Comparison of ENCODE assay signal across 21 cellular contexts in the genomic region with DNA sequence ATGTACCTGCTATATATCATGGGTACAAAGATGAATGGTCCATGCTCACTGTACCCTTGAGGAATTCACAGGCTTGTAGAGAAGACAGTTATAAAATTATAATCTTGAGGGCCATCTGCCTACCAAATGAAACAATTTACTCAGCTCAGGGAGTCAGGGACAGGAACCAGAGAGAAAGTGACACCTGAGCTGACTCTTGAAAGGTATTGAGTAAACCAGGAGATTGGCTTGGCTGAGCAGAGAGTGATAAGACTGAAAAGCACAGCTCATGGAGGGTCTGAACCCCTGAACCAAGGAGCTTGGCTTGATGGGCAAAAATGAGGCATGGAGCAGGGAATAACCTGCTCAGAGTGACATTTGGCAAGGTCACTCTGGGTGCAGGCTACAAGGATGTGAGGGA.
DNase-seq lines count a peak whose midpoint lies in the region; ATAC-seq and TF ChIP-seq lines count a peak whose summit lies in the region.
"Had no signal": no experiment of that assay in that cellular context is flagged by ENCODE, and none has a peak within 500 bp of the region (broad histone marks: within the 10 kb centered on the region; RNA-seq: fewer than 3 reads in every experiment).

No MANE protein-coding gene starts in this region.

- no peaks in the 10 kb centered on the region for H3K9me3 Mint-ChIP-seq in MCF 10A (ENCODE audit: unreplicated experiment)
- H3K9me3 Mint-ChIP-seq in CD4-positive, alpha-beta memory T cell = no peaks in the 10 kb centered on the region
- H3K9me3 Mint-ChIP-seq: activated T-cell treated with anti-CD3 and anti-CD28 coated beads, Interleukin-2, amount 50 U/mL, for 4 hours; immature natural killer cell had no signal

- no peaks in the 10 kb centered on the region for H3K79me2 ChIP-seq in mammary epithelial cell (ENCODE audit: insufficient read depth, low read length)

- dilution Hi-C loops in mammary epithelial cell (cut with HindIII; ENCODE audit: low sequenced_read_pairs) = no loop called here

- H3K4me1 ChIP-seq in mammary epithelial cell (ENCODE audit: insufficient read depth, low read length) (peaks cover 16% of the 10 kb centered on the region), left lung (no peaks in the 10 kb centered on the region)
- H3K4me1 ChIP-seq in CD4-positive, alpha-beta memory T cell (ENCODE audit: insufficient read depth, low read length) = no peaks in the 10 kb centered on the region
- H3K4me1 ChIP-seq: adrenal gland had no signal

- H4K20me1 ChIP-seq in mammary epithelial cell (ENCODE audit: insufficient read depth, low read length) = no peaks in the 10 kb centered on the region

- H3K27me3 Mint-ChIP-seq in MCF 10A (ENCODE audit: insufficient read depth, unreplicated experiment) = no peaks in the 10 kb centered on the region
- H3K27me3 Mint-ChIP-seq in CD4-positive, alpha-beta memory T cell = peaks cover 0 to 1% of the 10 kb centered on the region in 2 donors

- peaks cover 10% of the 10 kb centered on the region for H3K4me1 Mint-ChIP-seq in MCF 10A (ENCODE audit: insufficient read depth, unreplicated experiment)
- H3K4me1 Mint-ChIP-seq in CD4-positive, alpha-beta memory T cell = no peaks in the 10 kb centered on the region
- H3K4me1 Mint-ChIP-seq: immature natural killer cell had no signal

- peak; percentile 65 for ATAC-seq in GM21529 (IDR thresholded peaks at IDR 0.05; ENCODE audit: unreplicated experiment)
- ATAC-seq in HG03354 (IDR thresholded peaks at IDR 0.05; ENCODE audit: poor library complexity, severe bottlenecking, unreplicated experiment) = peak; percentile 54
- ATAC-seq in left lung = no peak
- no peak for ATAC-seq in HG02678 (IDR thresholded peaks at IDR 0.05; ENCODE audit: unreplicated experiment)
- ATAC-seq in HG02852 (IDR thresholded peaks at IDR 0.05; ENCODE audit: unreplicated experiment) = no peak
- ATAC-seq: activated T-cell treated with anti-CD3 and anti-CD28 coated beads, Interleukin-2, amount 50 U/mL, for 4 hours; foreskin keratinocyte; Right ventricle myocardium inferior had no signal

- peak overlapping the region; percentile 49 for H2AFZ ChIP-seq in mammary epithelial cell (ENCODE audit: low read depth, low read length)

- no peak overlapping the region for H3K4me3 Mint-ChIP-seq in MCF 10A (ENCODE audit: unreplicated experiment)
- H3K4me3 Mint-ChIP-seq in CD4-positive, alpha-beta memory T cell = no peak overlapping the region
- H3K4me3 Mint-ChIP-seq: activated T-cell treated with anti-CD3 and anti-CD28 coated beads, Interleukin-2, amount 50 U/mL, for 4 hours; immature natural killer cell had no signal

- TF ChIP-seq CTCF in mammary epithelial cell (conservative IDR thresholded peaks at IDR 0.05 in 1 of 2, IDR thresholded peaks at IDR 0.05 in 1 of 2; ENCODE audit: extremely low read depth in 1 of 2, insufficient read depth in 1 of 2, low read depth in 1 of 2, low read length in 2 of 2) (no peak), MCF 10A (IDR thresholded peaks at IDR 0.05; ENCODE audit: unreplicated experiment) (no peak), left lung (IDR thresholded peaks at IDR 0.05) (no peak)

- peak; percentile 12 for DNase-seq in mammary epithelial cell
- DNase-seq in MCF 10A (ENCODE audit: unreplicated experiment) = no peak
- no peak for DNase-seq in left lung
- DNase-seq in CD4-positive, alpha-beta memory T cell = no peak
- DNase-seq: activated CD4-positive, alpha-beta T cell treated with anti-CD3 and anti-CD28 coated beads for 1 hour; activated naive CD4-positive, alpha-beta T cell; activated T-cell treated with anti-CD3 and anti-CD28 coated beads, Interleukin-2, amount 50 U/mL, for 4 hours; adrenal gland; brain microvascular endothelial cell; COR-L47; effector CD8-positive, alpha-beta T cell; erythroblast; immature natural killer cell; NCI-H82 had no signal

- H3K36me3 ChIP-seq in mammary epithelial cell (ENCODE audit: insufficient read depth, low read length) (no peaks in the 10 kb centered on the region), left lung (no peaks in the 10 kb centered on the region)
- no peaks in the 10 kb centered on the region for H3K36me3 ChIP-seq in CD4-positive, alpha-beta memory T cell (ENCODE audit: insufficient read depth, low read length)
- H3K36me3 ChIP-seq: adrenal gland, brain microvascular endothelial cell had no signal

- no peaks in the 10 kb centered on the region for H3K9me3 ChIP-seq in mammary epithelial cell (replicated peaks; ENCODE audit: insufficient read depth, low read length)
- no peaks in the 10 kb centered on the region for H3K9me3 ChIP-seq in left lung
- H3K9me3 ChIP-seq in CD4-positive, alpha-beta memory T cell (ENCODE audit: control insufficient read depth in 1 of 2, low read length in 2 of 2) = no peaks in the 10 kb centered on the region
- H3K9me3 ChIP-seq: adrenal gland had no signal

- POLR2A ChIA-PET in MCF 10A (lab: Yijun Ruan, JAX) = no interaction called here
- POLR2A ChIA-PET in CD4-positive, alpha-beta memory T cell (lab: Charles Lee; ENCODE audit: partially characterized antibody) = no interaction called here

- H3K9ac ChIP-seq in mammary epithelial cell (ENCODE audit: insufficient read depth, low read length) = no peak overlapping the region

- CTCF ChIA-PET in mammary epithelial cell (lab: Charles Lee; ENCODE audit: low non-redundant PET) (no interaction called here), MCF 10A (lab: Yijun Ruan, JAX) (interaction anchor here (0.7 kb wide), 2 partner anchors 446 to 530 kb away, joined by 3 to 5 read pairs; no protein-coding TSS in a partner anchor)
- CTCF ChIA-PET in CD4-positive, alpha-beta memory T cell (lab: Charles Lee; ENCODE audit: partially characterized antibody) = no interaction called here

- H3K4me3 ChIP-seq in mammary epithelial cell (replicated peaks in 1 of 3; ENCODE audit: insufficient read depth in 1 of 3, low read depth in 2 of 3, low read length in 3 of 3) (no peak overlapping the region), left lung (no peak overlapping the region)
- H3K4me3 ChIP-seq in CD4-positive, alpha-beta memory T cell (ENCODE audit: low read length in 2 of 2) = no peak overlapping the region
- H3K4me3 ChIP-seq: adrenal gland had no signal

- no peak overlapping the region for H3K4me2 ChIP-seq in mammary epithelial cell (ENCODE audit: insufficient read depth, low read depth, low read length)

- no peaks in the 10 kb centered on the region for H3K36me3 Mint-ChIP-seq in MCF 10A (ENCODE audit: insufficient read depth, unreplicated experiment)
- no peaks in the 10 kb centered on the region for H3K36me3 Mint-ChIP-seq in CD4-positive, alpha-beta memory T cell
- H3K36me3 Mint-ChIP-seq: immature natural killer cell had no signal

- no peak overlapping the region for H3K27ac Mint-ChIP-seq in MCF 10A (ENCODE audit: low read depth, unreplicated experiment)
- H3K27ac Mint-ChIP-seq in CD4-positive, alpha-beta memory T cell = no peak overlapping the region
- H3K27ac Mint-ChIP-seq: immature natural killer cell, progenitor cell of endocrine pancreas had no signal

- intact Hi-C loops in mammary epithelial cell (cut with micrococcal nuclease) (no loop called here), MCF 10A (cut with micrococcal nuclease) (no loop called here), left lung (cut with DNase I) (no loop called here)
- intact Hi-C loops in CD4-positive, alpha-beta memory T cell (cut with micrococcal nuclease) = no loop called here

- H3K27ac ChIP-seq in mammary epithelial cell (ENCODE audit: insufficient read depth, low read depth, low read length) = no peak overlapping the region
- H3K27ac ChIP-seq in left lung = no peak overlapping the region
- no peak overlapping the region for H3K27ac ChIP-seq in CD4-positive, alpha-beta memory T cell (ENCODE audit: low read depth, low read length)
- H3K27ac ChIP-seq: adrenal gland, brain microvascular endothelial cell, foreskin keratinocyte had no signal

- no TSS peak for BruUV-seq in mammary epithelial cell (replicated peaks; lab: Mats Ljungman, UMichigan)
- BruUV-seq in MCF 10A (replicated peaks; lab: Mats Ljungman, UMichigan) = no TSS peak

- in situ Hi-C loops in mammary epithelial cell (cut with MboI; ENCODE audit: low sequenced_read_pairs in 2 of 2) = no loop called here

- no peaks in the 10 kb centered on the region for H3K27me3 ChIP-seq in mammary epithelial cell (ENCODE audit: insufficient read depth, low read length)
- H3K27me3 ChIP-seq in left lung = no peaks in the 10 kb centered on the region
- no peaks in the 10 kb centered on the region for H3K27me3 ChIP-seq in CD4-positive, alpha-beta memory T cell (ENCODE audit: insufficient read depth, low read length)
- H3K27me3 ChIP-seq: adrenal gland, brain microvascular endothelial cell, foreskin keratinocyte had no signal

Comparison
In these comparisons a context has a peak if more than half of its experiments do, and no peak if none do; other contexts are left out.
1. ATAC-seq: peak in GM21529 (single experiment) and HG03354 (single experiment); none in left lung (single experiment), HG02678 (single experiment) and HG02852 (single experiment).